ENCODE assay signal across 18 cellular contexts in the genomic region with DNA sequence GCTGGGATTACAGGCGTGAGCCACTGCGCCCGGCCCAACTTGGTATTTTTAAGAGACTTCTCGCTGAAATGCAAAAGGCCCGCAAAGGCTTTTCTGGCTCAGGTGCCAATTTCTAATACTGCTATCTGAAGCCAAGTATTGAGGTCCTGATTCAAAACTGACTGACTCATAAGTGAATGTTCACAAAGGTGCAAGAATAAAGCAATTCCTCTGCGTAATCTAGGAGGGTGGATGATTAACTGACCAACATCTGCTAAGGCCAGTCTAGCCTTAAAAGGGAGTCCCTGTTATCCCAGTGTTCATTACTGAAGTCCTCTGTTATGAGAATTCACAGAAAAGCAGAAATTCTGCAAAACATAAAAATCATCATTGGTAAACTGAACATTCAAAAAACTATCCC.
DNase-seq lines count a peak whose midpoint lies in the region; ATAC-seq lines count a peak whose summit lies in the region.
"Had no signal": no experiment of that assay in that cellular context is flagged by ENCODE, and none has a peak within 500 bp of the region (broad histone marks: within the 10 kb centered on the region; RNA-seq: fewer than 3 reads in every experiment).

No MANE protein-coding gene starts in this region.

- H3K9me3 Mint-ChIP-seq in activated T-helper 17 cell treated with anti-CD3 and anti-CD28 coated beads, Interleukin-2, amount 50 U/mL, for 72 hours, result no peaks in the 10 kb centered on the region
- H3K9me3 Mint-ChIP-seq: central memory CD8-positive, alpha-beta T cell had no signal

- no peak overlapping the region for H3K4me3 Mint-ChIP-seq in T-helper 17 cell
- H3K4me3 Mint-ChIP-seq in activated T-helper 17 cell treated with anti-CD3 and anti-CD28 coated beads, Interleukin-2, amount 50 U/mL, for 72 hours, result no peak overlapping the region
- H3K4me3 Mint-ChIP-seq: central memory CD8-positive, alpha-beta T cell had no signal

- H3K27ac Mint-ChIP-seq in T-helper 17 cell, result peak overlapping the region; percentile 43
- H3K27ac Mint-ChIP-seq in activated T-helper 17 cell treated with anti-CD3 and anti-CD28 coated beads, Interleukin-2, amount 50 U/mL, for 72 hours, result no peak overlapping the region

- ATAC-seq in GM18508 (IDR thresholded peaks at IDR 0.05; ENCODE audit: insufficient read depth, unreplicated experiment) (peak; percentile 48), HG02798 (IDR thresholded peaks at IDR 0.05; ENCODE audit: poor library complexity, unreplicated experiment) (peak; percentile 42), T-helper 17 cell (no peak)
- no peak for ATAC-seq in activated T-helper 17 cell treated with anti-CD3 and anti-CD28 coated beads, Interleukin-2, amount 50 U/mL, for 72 hours (replicated peaks)
- ATAC-seq: heart right ventricle, K562, left lobe of liver had no signal

- no peaks in the 10 kb centered on the region for H3K27me3 Mint-ChIP-seq in T-helper 17 cell
- H3K27me3 Mint-ChIP-seq in activated T-helper 17 cell treated with anti-CD3 and anti-CD28 coated beads, Interleukin-2, amount 50 U/mL, for 72 hours, result no peaks in the 10 kb centered on the region
- H3K27me3 Mint-ChIP-seq: central memory CD8-positive, alpha-beta T cell had no signal

- H3K9me3 ChIP-seq in T-helper 17 cell (ENCODE audit: control insufficient read depth, low read length, poor library complexity, severe bottlenecking), result no peaks in the 10 kb centered on the region
- H3K9me3 ChIP-seq: heart right ventricle had no signal

- H3K4me1 Mint-ChIP-seq in T-helper 17 cell, result peaks cover 12% of the 10 kb centered on the region
- peaks cover 4% of the 10 kb centered on the region for H3K4me1 Mint-ChIP-seq in activated T-helper 17 cell treated with anti-CD3 and anti-CD28 coated beads, Interleukin-2, amount 50 U/mL, for 72 hours

- no peaks in the 10 kb centered on the region for H3K36me3 Mint-ChIP-seq in T-helper 17 cell (ENCODE audit: low read depth)
- H3K36me3 Mint-ChIP-seq in activated T-helper 17 cell treated with anti-CD3 and anti-CD28 coated beads, Interleukin-2, amount 50 U/mL, for 72 hours (ENCODE audit: low read depth), result no peaks in the 10 kb centered on the region

- no peak for DNase-seq in T-helper 17 cell
- peak; percentile 79 for DNase-seq in glomerular visceral epithelial cell (ENCODE audit: extremely low spot score)
- DNase-seq in NCI-H2196 (lab: John Stamatoyannopoulos, UW; ENCODE audit: unreplicated experiment), result no peak
- no peak for DNase-seq in hepatic stellate cell (ENCODE audit: low spot score)
- no peak for DNase-seq in CD1c-positive myeloid dendritic cell (ENCODE audit: extremely low spot score)
- DNase-seq: activated CD4-positive, CD25-positive, alpha-beta regulatory T cell; activated naive CD4-positive, alpha-beta T cell treated with anti-CD3 and anti-CD28 coated beads, Interleukin-2, amount 50 U/mL, for 16 hours; DMS 273 treated with DMSO at 0.1 percent for 48 hours; heart right ventricle; NCI-H1436 treated with DMSO at 0.1 percent for 48 hours; NCI-H524; SW 1271 had no signal

Comparison
In these comparisons a context has a peak if more than half of its experiments do, and no peak if none do; other contexts are left out.
1. ATAC-seq: peak in GM18508 (single experiment) and HG02798 (single experiment); none in T-helper 17 cell (single experiment) and activated T-helper 17 cell treated with anti-CD3 and anti-CD28 coated beads, Interleukin-2, amount 50 U/mL, for 72 hours (single experiment).